8 cellular contexts compared by ENCODE assay signal in the genomic region with DNA sequence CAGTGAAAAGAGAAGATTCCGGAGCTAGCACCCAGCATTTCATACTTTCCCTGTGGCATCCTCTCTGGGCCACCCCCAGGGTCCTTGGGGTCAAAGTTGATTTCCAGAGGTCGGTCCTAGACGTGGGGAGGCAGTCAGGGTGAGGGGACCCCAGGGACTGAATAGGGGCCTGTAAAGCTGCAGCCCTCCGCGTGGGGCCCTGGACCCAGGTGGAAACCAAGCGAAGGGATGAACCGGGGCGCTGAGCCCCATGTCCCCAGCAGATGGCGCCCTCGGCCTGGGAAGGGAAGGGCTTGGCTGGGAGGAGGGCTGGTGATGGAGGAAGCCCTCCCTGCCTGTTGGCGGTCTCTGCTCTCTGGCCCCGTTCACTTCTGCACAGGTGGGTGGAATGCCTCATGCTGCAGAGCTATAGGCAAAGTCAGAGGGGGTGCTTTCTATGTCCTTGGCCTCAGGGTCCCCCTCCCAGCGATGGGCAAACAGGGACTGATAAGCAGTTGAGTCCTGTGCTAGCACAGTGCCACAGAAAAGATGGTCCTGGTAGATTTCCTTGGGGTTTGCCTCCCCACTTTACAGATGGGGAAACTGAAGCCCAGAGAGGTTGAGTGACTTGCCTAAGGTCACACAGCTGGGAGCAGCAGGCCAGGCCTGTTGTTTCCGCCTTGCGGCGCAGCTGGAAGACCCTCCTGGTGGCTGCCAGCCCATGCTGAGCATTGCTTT.
DNase-seq lines count a peak whose midpoint lies in the region; ATAC-seq and TF ChIP-seq lines count a peak whose summit lies in the region.

No MANE protein-coding gene starts in this region.

- no peak overlapping the region for H3K4ac ChIP-seq in neuronal stem cell (ENCODE audit: low read length)

- POLR2A ChIA-PET in CD8-positive, alpha-beta memory T cell (lab: Charles Lee): no interaction called here
- POLR2A ChIA-PET in Panc1 (lab: Charles Lee): no interaction called here

- H3K4me1 ChIP-seq in CD8-positive, alpha-beta memory T cell (ENCODE audit: insufficient read depth, low read length): no peaks in the 10 kb centered on the region
- H3K4me1 ChIP-seq in Panc1 (ENCODE audit: control insufficient read depth, insufficient read depth, low read length) (no peaks in the 10 kb centered on the region; the same call in 1 of the 2 replicates), neuronal stem cell (ENCODE audit: control insufficient read depth in 2 of 2, insufficient read depth in 1 of 2, low read depth in 1 of 2, low read length in 2 of 2) (peaks cover 8 to 43% of the 10 kb centered on the region in 2 donors), suprapubic skin (no peaks in the 10 kb centered on the region)

- ATAC-seq in Panc1 (peak; percentile 88), GM18505 (IDR thresholded peaks at IDR 0.05; ENCODE audit: unreplicated experiment) (no peak)
- peak; percentile 59 for ATAC-seq in activated T-helper 17 cell treated with anti-CD3 and anti-CD28 coated beads, Interleukin-2, amount 50 U/mL, for 72 hours (replicated peaks)

- no peak overlapping the region for H3K18ac ChIP-seq in neuronal stem cell (ENCODE audit: low read length)

- H3K14ac ChIP-seq in neuronal stem cell (ENCODE audit: low read length): no peak overlapping the region

- no peaks in the 10 kb centered on the region for H3K27me3 ChIP-seq in CD8-positive, alpha-beta memory T cell (ENCODE audit: insufficient read depth, low read length, poor library complexity, severe bottlenecking)
- no peaks in the 10 kb centered on the region for H3K27me3 ChIP-seq in Panc1 (ENCODE audit: control insufficient read depth, insufficient read depth, low read length)
- H3K27me3 ChIP-seq in neuronal stem cell (ENCODE audit: control insufficient read depth in 3 of 3, insufficient read depth in 3 of 3, low read depth in 1 of 3, low read length in 3 of 3): peaks cover 0 to 2% (median 0%) of the 10 kb centered on the region in 3 experiments
- no peaks in the 10 kb centered on the region for H3K27me3 ChIP-seq in suprapubic skin

- peak overlapping the region; percentile 98 for H2AK5ac ChIP-seq in neuronal stem cell (ENCODE audit: low read depth, low read length)

- no peak for TF ChIP-seq EP300 in suprapubic skin (IDR thresholded peaks at IDR 0.05)

- H2BK12ac ChIP-seq in neuronal stem cell (ENCODE audit: low read length): peak overlapping the region; percentile 96

- no peak overlapping the region for H3K27ac ChIP-seq in CD8-positive, alpha-beta memory T cell (ENCODE audit: low read depth, low read length)
- H3K27ac ChIP-seq in Panc1 (ENCODE audit: low read length) (peak overlapping the region; percentile 44; the same call in 1 of the 2 replicates), neuronal stem cell (replicated peaks; ENCODE audit: low read length) (no peak overlapping the region), suprapubic skin (no peak overlapping the region)

- no TSS peak for BruUV-seq in Panc1 (replicated peaks; lab: Mats Ljungman, UMichigan)

- H3K27ac Mint-ChIP-seq in CD8-positive, alpha-beta memory T cell: peak overlapping the region in 1 of 8 donors; percentile 40
- no peak overlapping the region for H3K27ac Mint-ChIP-seq in activated T-helper 17 cell treated with anti-CD3 and anti-CD28 coated beads, Interleukin-2, amount 50 U/mL, for 72 hours

- intact Hi-C loops in Panc1 (cut with micrococcal nuclease; ENCODE audit: unreplicated experiment): no loop called here

- H3K23ac ChIP-seq in neuronal stem cell (ENCODE audit: low read depth, low read length, poor library complexity): no peak overlapping the region

- no peak overlapping the region for H4K8ac ChIP-seq in neuronal stem cell (ENCODE audit: low read depth, low read length)

- no peaks in the 10 kb centered on the region for H3K36me3 Mint-ChIP-seq in CD8-positive, alpha-beta memory T cell
- no peaks in the 10 kb centered on the region for H3K36me3 Mint-ChIP-seq in activated T-helper 17 cell treated with anti-CD3 and anti-CD28 coated beads, Interleukin-2, amount 50 U/mL, for 72 hours (ENCODE audit: low read depth)

- H3K4me2 ChIP-seq in neuronal stem cell (ENCODE audit: insufficient read depth, low read length, poor library complexity, severe bottlenecking): no peak overlapping the region

- no peaks in the 10 kb centered on the region for H3K9me3 Mint-ChIP-seq in CD8-positive, alpha-beta memory T cell
- no peaks in the 10 kb centered on the region for H3K9me3 Mint-ChIP-seq in activated T-helper 17 cell treated with anti-CD3 and anti-CD28 coated beads, Interleukin-2, amount 50 U/mL, for 72 hours

- H2BK120ac ChIP-seq in neuronal stem cell (ENCODE audit: low read depth, low read length): no peak overlapping the region

- no peaks in the 10 kb centered on the region for H3K79me1 ChIP-seq in neuronal stem cell (ENCODE audit: low read depth, low read length)

- TF ChIP-seq POLR2A in suprapubic skin (IDR thresholded peaks at IDR 0.05) (no peak), GM18505 (IDR thresholded peaks at IDR 0.05; ENCODE audit: borderline replicate concordance, extremely low read depth, insufficient read depth, insufficient read length) (no peak)

- CTCF ChIA-PET in CD8-positive, alpha-beta memory T cell (lab: Charles Lee): interaction anchor here (1.1 kb wide), 1 partner anchor 8 kb away, joined by 3 read pairs; no protein-coding TSS in a partner anchor
- CTCF ChIA-PET in Panc1 (lab: Charles Lee): interaction anchor here (1.1 kb wide), 1 partner anchor 28 kb away, joined by 3 read pairs; no protein-coding TSS in a partner anchor

- H2BK5ac ChIP-seq in neuronal stem cell (ENCODE audit: low read length): no peak overlapping the region

- no peak overlapping the region for H3K4me3 Mint-ChIP-seq in CD8-positive, alpha-beta memory T cell
- H3K4me3 Mint-ChIP-seq in activated T-helper 17 cell treated with anti-CD3 and anti-CD28 coated beads, Interleukin-2, amount 50 U/mL, for 72 hours: no peak overlapping the region

- peak; percentile 27 to 60 (median 40) for DNase-seq in CD8-positive, alpha-beta memory T cell
- peak; percentile 73 for DNase-seq in HK-2 (ENCODE audit: unreplicated experiment)
- DNase-seq in Panc1 (ENCODE audit: low read depth, low spot score): peak; percentile 30
- peak; percentile 56 for DNase-seq in fibroblast of the aortic adventitia (ENCODE audit: low read depth)
- DNase-seq in neuronal stem cell (ENCODE audit: low spot score): peak; percentile 73
- DNase-seq in suprapubic skin (ENCODE audit: low spot score in 2 of 2): peak; percentile 83 to 87

- H3K36me3 ChIP-seq in CD8-positive, alpha-beta memory T cell (ENCODE audit: insufficient read depth, low read length): no peaks in the 10 kb centered on the region
- H3K36me3 ChIP-seq in Panc1 (ENCODE audit: control insufficient read depth, insufficient read depth, low read length) (no peaks in the 10 kb centered on the region), neuronal stem cell (replicated peaks in 1 of 2; ENCODE audit: control insufficient read depth in 2 of 2, insufficient read depth in 2 of 2, low read length in 2 of 2) (no peaks in the 10 kb centered on the region), suprapubic skin (no peaks in the 10 kb centered on the region)

- H2BK15ac ChIP-seq in neuronal stem cell (ENCODE audit: low read length): peak overlapping the region; percentile 69

- no peak overlapping the region for H2AFZ ChIP-seq in neuronal stem cell (ENCODE audit: low read length)

- H4K91ac ChIP-seq in neuronal stem cell (ENCODE audit: low read depth, low read length, poor library complexity): no peak overlapping the region

- TF ChIP-seq CTCF in Panc1 (IDR thresholded peaks at IDR 0.05) (peak; percentile 92), fibroblast of the aortic adventitia (IDR thresholded peaks at IDR 0.05; ENCODE audit: insufficient read depth, low read length) (peak; percentile 97), suprapubic skin (IDR thresholded peaks at IDR 0.05) (peak; percentile 66 to 91)

- no peak overlapping the region for H3K4me3 ChIP-seq in CD8-positive, alpha-beta memory T cell (ENCODE audit: low read length)
- H3K4me3 ChIP-seq in Panc1 (ENCODE audit: low read depth in 2 of 2, low read length in 2 of 2) (no peak overlapping the region), fibroblast of the aortic adventitia (ENCODE audit: low read depth, low read length) (no peak overlapping the region), neuronal stem cell (ENCODE audit: low read length in 2 of 2) (no peak overlapping the region), suprapubic skin (no peak overlapping the region)

- no CpG with 5 or more reads among the region's 16 CpGs for WGBS in neuronal stem cell (ENCODE audit: extremely low coverage in 2 of 2, insufficient read length in 2 of 2, insufficient replicate concordance in 1 of 2), 2 donors
- 90% methylated on average over 2 of the region's 16 CpGs for WGBS in suprapubic skin

- no peaks in the 10 kb centered on the region for H3K9me3 ChIP-seq in CD8-positive, alpha-beta memory T cell (ENCODE audit: low read length)
- H3K9me3 ChIP-seq in Panc1 (ENCODE audit: control insufficient read depth, insufficient read depth, low read depth, low read length) (no peaks in the 10 kb centered on the region), neuronal stem cell (replicated peaks in 1 of 2; ENCODE audit: control insufficient read depth in 2 of 2, insufficient read depth in 1 of 2, low read depth in 1 of 2, low read length in 2 of 2) (no peaks in the 10 kb centered on the region), suprapubic skin (no peaks in the 10 kb centered on the region)

- H3K27me3 Mint-ChIP-seq in CD8-positive, alpha-beta memory T cell: peaks cover 10 to 14% of the 10 kb centered on the region in 2 donors
- peaks cover 10% of the 10 kb centered on the region for H3K27me3 Mint-ChIP-seq in activated T-helper 17 cell treated with anti-CD3 and anti-CD28 coated beads, Interleukin-2, amount 50 U/mL, for 72 hours

- in situ Hi-C loops in Panc1 (cut with HindIII; ENCODE audit: low pct_unique_long_range_greater_than_20kb, low sequenced_read_pairs): no loop called here

- H3K9ac ChIP-seq in neuronal stem cell (ENCODE audit: low read depth, low read length, poor library complexity): no peak overlapping the region

- H3K4me1 Mint-ChIP-seq in CD8-positive, alpha-beta memory T cell: no peaks in the 10 kb centered on the region
- no peaks in the 10 kb centered on the region for H3K4me1 Mint-ChIP-seq in activated T-helper 17 cell treated with anti-CD3 and anti-CD28 coated beads, Interleukin-2, amount 50 U/mL, for 72 hours

Comparison
In these comparisons a context has a peak if more than half of its experiments do, and no peak if none do; other contexts are left out.
1. DNase-seq: peak in every context shown above with its lines; median percentile 85 in suprapubic skin; 73 in HK-2; 73 in neuronal stem cell; 56 in fibroblast of the aortic adventitia; 40 in CD8-positive, alpha-beta memory T cell; 30 in Panc1.